ENCODE assay signal across 11 cellular contexts in genomic region chr4:156293657-156294297, GRCh38.
DNase-seq lines count a peak whose midpoint lies in the region; ATAC-seq and TF ChIP-seq lines count a peak whose summit lies in the region.
"Had no signal": no experiment of that assay in that cellular context is flagged by ENCODE, and none has a peak within 500 bp of the region (broad histone marks: within the 10 kb centered on the region; RNA-seq: fewer than 3 reads in every experiment).

No MANE protein-coding gene starts in this region.

- no peaks in the 10 kb centered on the region for H3K27me3 ChIP-seq in skeletal muscle satellite cell (ENCODE audit: control insufficient read depth, insufficient read depth, low read length)
- H3K27me3 ChIP-seq: testis had no signal

- ATAC-seq in GM19328 (IDR thresholded peaks at IDR 0.05; ENCODE audit: unreplicated experiment) (no peak), HG02610 (IDR thresholded peaks at IDR 0.05; ENCODE audit: unreplicated experiment) (no peak)

- H3K9ac ChIP-seq in skeletal muscle satellite cell (ENCODE audit: low read depth, low read length) = peak overlapping the region; percentile 59

- no peak for TF ChIP-seq POLR2A in erythroblast (IDR thresholded peaks at IDR 0.05; ENCODE audit: low read length)

- no peaks in the 10 kb centered on the region for H3K9me3 ChIP-seq in skeletal muscle satellite cell (replicated peaks; ENCODE audit: low read length)
- H3K9me3 ChIP-seq: testis had no signal

- peaks cover 50% of the 10 kb centered on the region for H3K4me1 ChIP-seq in skeletal muscle satellite cell (ENCODE audit: control insufficient read depth, insufficient read depth, low read length)
- H3K4me1 ChIP-seq: testis had no signal

- peak overlapping the region; percentile 28 for H3K4me3 ChIP-seq in skeletal muscle satellite cell (ENCODE audit: low read length)
- H3K4me3 ChIP-seq: testis had no signal

- H3K36me3 ChIP-seq in skeletal muscle satellite cell (ENCODE audit: insufficient read depth, low read length) = no peaks in the 10 kb centered on the region

- H3K4me2 ChIP-seq in skeletal muscle satellite cell (ENCODE audit: low read length) = peak overlapping the region; percentile 44

- DNase-seq in NCI-H1092 treated with DMSO at 0.1 percent for 48 hours (lab: John Stamatoyannopoulos, UW) (peak; percentile 24), NCI-H1092 (lab: John Stamatoyannopoulos, UW) (no peak), OCI-M1 (lab: John Stamatoyannopoulos, UW) (peak; percentile 89), erythroblast (lab: John Stamatoyannopoulos, UW) (peak; percentile 10 to 67), SIG-M5 (lab: John Stamatoyannopoulos, UW) (no peak)
- DNase-seq: activated B cell treated with CpG ODN at 0.5 μM for 24 hours; activated naive CD4-positive, alpha-beta T cell treated with anti-CD3 and anti-CD28 coated beads, Interleukin-2, amount 10 ng/mL, durations not matched to agents 7 days and 5 days; testis had no signal

Comparison
In these comparisons a context has a peak if more than half of its experiments do, and no peak if none do; other contexts are left out.
1. DNase-seq: peak in NCI-H1092 treated with DMSO at 0.1 percent for 48 hours (single experiment), OCI-M1 (single experiment) and erythroblast (2 of 2); none in NCI-H1092 (single experiment) and SIG-M5 (single experiment).